ENCODE assay signal across 27 cellular contexts in the genomic region with DNA sequence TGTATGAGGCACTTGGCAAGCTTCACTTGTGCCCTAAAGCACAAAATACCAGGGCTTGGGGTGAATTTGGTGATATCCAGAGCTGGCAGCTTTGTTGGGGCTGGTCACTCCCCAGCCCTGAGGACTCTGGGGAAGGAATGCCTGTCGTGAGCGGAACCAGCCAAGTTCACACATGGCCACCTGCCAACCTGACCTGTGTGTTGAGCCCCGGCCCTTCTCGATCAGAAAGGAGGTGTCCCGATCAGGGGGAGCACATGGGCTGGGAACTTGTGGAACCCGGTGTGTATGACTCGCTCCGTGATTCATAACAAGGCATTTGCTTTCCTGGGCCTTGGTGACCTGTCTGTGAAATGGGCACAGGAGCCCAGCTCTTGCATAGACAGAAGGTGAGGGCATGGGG. TPM values are rescaled to one million over a fixed set of nuclear protein-coding genes. Genes with fewer than 3 reads are reported as not detected.
DNase-seq lines count a peak whose midpoint lies in the region; ATAC-seq and TF ChIP-seq lines count a peak whose summit lies in the region.
"Had no signal": no experiment of that assay in that cellular context is flagged by ENCODE, and none has a peak within 500 bp of the region (broad histone marks: within the 10 kb centered on the region; RNA-seq: fewer than 3 reads in every experiment).

No MANE protein-coding gene starts in this region.

- intact Hi-C loops in sigmoid colon (cut with DNase I), result no loop called here

- peak overlapping the region; percentile 35 for H3K27ac Mint-ChIP-seq in activated naive CD4-positive, alpha-beta T cell treated with anti-CD3 and anti-CD28 coated beads, Interleukin-2, amount 50 U/mL, for 24 hours
- H3K27ac Mint-ChIP-seq: CD4-positive, alpha-beta T cell; stimulated activated naive CD8-positive, alpha-beta T cell treated with anti-CD3 and anti-CD28 coated beads, Interleukin-15, Interleukin-2, amounts not matched to agents 100 ng/mL and 50 ng/mL, for 24 hours had no signal

- WGBS in sigmoid colon, 2 donors, result 91 to 92% methylated on average over 8 of the region's 8 CpGs

- no peak overlapping the region for H3K27ac ChIP-seq in HEK293 (ENCODE audit: extremely low read depth, low read depth, low read length)
- no peak overlapping the region for H3K27ac ChIP-seq in sigmoid colon
- no peak overlapping the region for H3K27ac ChIP-seq in brain microvascular endothelial cell
- H3K27ac ChIP-seq: A549, breast epithelium, psoas muscle, SJSA1, thoracic aorta, vagina had no signal

- CTCF ChIA-PET in HEK293 (lab: Yijun Ruan, JAX), result no interaction called here

- H3K9me3 ChIP-seq in HEK293 (ENCODE audit: control insufficient read depth, insufficient read depth, low read depth, low read length) (no peaks in the 10 kb centered on the region), sigmoid colon (peaks cover 0 to 3% (median 0%) of the 10 kb centered on the region in 4 donors)
- H3K9me3 ChIP-seq: A549, psoas muscle, SJSA1, thoracic aorta, vagina had no signal

- DNase-seq in activated naive CD4-positive, alpha-beta T cell treated with anti-CD3 and anti-CD28 coated beads, Interleukin-2, amount 50 U/mL, for 16 hours, result no peak
- DNase-seq in sigmoid colon, result peak; percentile 64
- DNase-seq in NCI-H1436 (lab: John Stamatoyannopoulos, UW), result no peak
- DNase-seq in brain microvascular endothelial cell, result no peak
- DNase-seq: activated CD4-positive, alpha-beta T cell treated with anti-CD3 and anti-CD28 coated beads, Interleukin-2, amount 50 U/mL, for 48 hours; activated CD4-positive, CD25-positive, alpha-beta regulatory T cell; activated gamma-delta T cell; AML-193; CD4-positive, alpha-beta T cell; effector CD4-positive, alpha-beta T cell; GOT3; MM.1S; NCI-H1417; NCI-H2081; NCI-H345; psoas muscle; T-cell had no signal

- in situ Hi-C loops in brain microvascular endothelial cell (cut with HindIII; ENCODE audit: low pct_ligation_motif_present, low sequenced_read_pairs), result no loop called here

- H3K36me3 Mint-ChIP-seq in activated naive CD4-positive, alpha-beta T cell treated with anti-CD3 and anti-CD28 coated beads, Interleukin-2, amount 50 U/mL, for 24 hours, result peaks cover 22% of the 10 kb centered on the region

- no peaks in the 10 kb centered on the region for H3K27me3 Mint-ChIP-seq in activated naive CD4-positive, alpha-beta T cell treated with anti-CD3 and anti-CD28 coated beads, Interleukin-2, amount 50 U/mL, for 24 hours
- H3K27me3 Mint-ChIP-seq: CD4-positive, alpha-beta T cell; stimulated activated naive CD8-positive, alpha-beta T cell treated with anti-CD3 and anti-CD28 coated beads, Interleukin-15, Interleukin-2, amounts not matched to agents 100 ng/mL and 50 ng/mL, for 24 hours; T-cell had no signal

- H3K4me1 Mint-ChIP-seq in activated naive CD4-positive, alpha-beta T cell treated with anti-CD3 and anti-CD28 coated beads, Interleukin-2, amount 50 U/mL, for 24 hours, result peaks cover 20% of the 10 kb centered on the region

- H3K4me3 ChIP-seq in HEK293 (ENCODE audit: low read depth, low read length) (no peak overlapping the region), sigmoid colon (no peak overlapping the region), brain microvascular endothelial cell (ENCODE audit: low read depth, low read length) (no peak overlapping the region)
- H3K4me3 ChIP-seq: A549, breast epithelium, psoas muscle, SJSA1, thoracic aorta, vagina had no signal

- TF ChIP-seq EP300 in sigmoid colon (IDR thresholded peaks at IDR 0.05), result no peak

- TF ChIP-seq POLR2A in sigmoid colon (IDR thresholded peaks at IDR 0.05), result no peak

- peak; percentile 18 for ATAC-seq in esophagus mucosa
- ATAC-seq in HG03175 (IDR thresholded peaks at IDR 0.05; ENCODE audit: unreplicated experiment), result no peak
- ATAC-seq: A549, psoas muscle, T-cell had no signal

- H3K4me1 ChIP-seq in HEK293 (ENCODE audit: control insufficient read depth, insufficient read depth, low read length), result no peaks in the 10 kb centered on the region
- peaks cover 0 to 13% (median 5%) of the 10 kb centered on the region in 4 donors for H3K4me1 ChIP-seq in sigmoid colon
- H3K4me1 ChIP-seq: A549, breast epithelium had no signal

- TF ChIP-seq CTCF in HEK293 (tag by site-specific recombination; IDR thresholded peaks at IDR 0.05) (no peak), sigmoid colon (IDR thresholded peaks at IDR 0.05) (no peak), brain microvascular endothelial cell (IDR thresholded peaks at IDR 0.05; ENCODE audit: low read depth, low read length, missing control alignments) (no peak)

- no peaks in the 10 kb centered on the region for H3K9me3 Mint-ChIP-seq in activated naive CD4-positive, alpha-beta T cell treated with anti-CD3 and anti-CD28 coated beads, Interleukin-2, amount 50 U/mL, for 24 hours

- H3K36me3 ChIP-seq in HEK293 (ENCODE audit: control insufficient read depth in 2 of 2, insufficient read depth in 1 of 2, low read length in 2 of 2) (peaks cover 0 to 23% of the 10 kb centered on the region in 2 experiments; a peak in 2 of 3 replicates), sigmoid colon (peaks cover 0 to 13% (median 0%) of the 10 kb centered on the region in 4 donors), brain microvascular endothelial cell (replicated peaks) (no peaks in the 10 kb centered on the region)
- H3K36me3 ChIP-seq: breast epithelium, vagina had no signal

- POLR2A ChIA-PET in HEK293 (lab: Yijun Ruan, JAX), result no interaction called here

- H3K27me3 ChIP-seq in sigmoid colon, result no peaks in the 10 kb centered on the region
- no peaks in the 10 kb centered on the region for H3K27me3 ChIP-seq in brain microvascular endothelial cell (replicated peaks)
- H3K27me3 ChIP-seq: breast epithelium, SJSA1, vagina had no signal

- H3K4me3 Mint-ChIP-seq in activated naive CD4-positive, alpha-beta T cell treated with anti-CD3 and anti-CD28 coated beads, Interleukin-2, amount 50 U/mL, for 24 hours, result no peak overlapping the region
- H3K4me3 Mint-ChIP-seq: CD4-positive, alpha-beta T cell; stimulated activated naive CD8-positive, alpha-beta T cell treated with anti-CD3 and anti-CD28 coated beads, Interleukin-15, Interleukin-2, amounts not matched to agents 100 ng/mL and 50 ng/mL, for 24 hours; T-cell had no signal

TF ChIP-seq in HEK293, 187 proteins besides CTCF, POLR2A, EP300 and RAD21:
- TF ChIP-seq SP7 (tag by site-specific recombination; IDR thresholded peaks at IDR 0.05) (0 out of 2 replicates have a peak, but pooled peaks have one; percentile 21), WT1 (tag by site-specific recombination; IDR thresholded peaks at IDR 0.05) (no peak)
- TF ChIP-seq, protein P1, sequence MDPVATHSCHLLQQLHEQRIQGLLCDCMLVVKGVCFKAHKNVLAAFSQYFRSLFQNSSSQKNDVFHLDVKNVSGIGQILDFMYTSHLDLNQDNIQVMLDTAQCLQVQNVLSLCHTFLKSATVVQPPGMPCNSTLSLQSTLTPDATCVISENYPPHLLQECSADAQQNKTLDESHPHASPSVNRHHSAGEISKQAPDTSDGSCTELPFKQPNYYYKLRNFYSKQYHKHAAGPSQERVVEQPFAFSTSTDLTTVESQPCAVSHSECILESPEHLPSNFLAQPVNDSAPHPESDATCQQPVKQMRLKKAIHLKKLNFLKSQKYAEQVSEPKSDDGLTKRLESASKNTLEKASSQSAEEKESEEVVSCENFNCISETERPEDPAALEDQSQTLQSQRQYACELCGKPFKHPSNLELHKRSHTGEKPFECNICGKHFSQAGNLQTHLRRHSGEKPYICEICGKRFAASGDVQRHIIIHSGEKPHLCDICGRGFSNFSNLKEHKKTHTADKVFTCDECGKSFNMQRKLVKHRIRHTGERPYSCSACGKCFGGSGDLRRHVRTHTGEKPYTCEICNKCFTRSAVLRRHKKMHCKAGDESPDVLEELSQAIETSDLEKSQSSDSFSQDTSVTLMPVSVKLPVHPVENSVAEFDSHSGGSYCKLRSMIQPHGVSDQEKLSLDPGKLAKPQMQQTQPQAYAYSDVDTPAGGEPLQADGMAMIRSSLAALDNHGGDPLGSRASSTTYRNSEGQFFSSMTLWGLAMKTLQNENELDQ (tag by site-specific recombination; IDR thresholded peaks at IDR 0.05; ENCODE audit: low read depth), result peak; percentile 60; the same call in 1 of the 2 replicates

RNA-seq across cellular contexts. Expression of a gene that starts 43.1 kb away (rescaled TPM):
- 49.1 TPM for total RNA-seq in esophagus mucosa
- 10 to 100 TPM; 18.9 to 26.6 (median 19.8) TPM for total RNA-seq in sigmoid colon
- 10 to 100 TPM; 14.4 to 48.5 (median 33.3) TPM for polyA plus RNA-seq in sigmoid colon
